10 cellular contexts compared by ENCODE assay signal in the genomic region with DNA sequence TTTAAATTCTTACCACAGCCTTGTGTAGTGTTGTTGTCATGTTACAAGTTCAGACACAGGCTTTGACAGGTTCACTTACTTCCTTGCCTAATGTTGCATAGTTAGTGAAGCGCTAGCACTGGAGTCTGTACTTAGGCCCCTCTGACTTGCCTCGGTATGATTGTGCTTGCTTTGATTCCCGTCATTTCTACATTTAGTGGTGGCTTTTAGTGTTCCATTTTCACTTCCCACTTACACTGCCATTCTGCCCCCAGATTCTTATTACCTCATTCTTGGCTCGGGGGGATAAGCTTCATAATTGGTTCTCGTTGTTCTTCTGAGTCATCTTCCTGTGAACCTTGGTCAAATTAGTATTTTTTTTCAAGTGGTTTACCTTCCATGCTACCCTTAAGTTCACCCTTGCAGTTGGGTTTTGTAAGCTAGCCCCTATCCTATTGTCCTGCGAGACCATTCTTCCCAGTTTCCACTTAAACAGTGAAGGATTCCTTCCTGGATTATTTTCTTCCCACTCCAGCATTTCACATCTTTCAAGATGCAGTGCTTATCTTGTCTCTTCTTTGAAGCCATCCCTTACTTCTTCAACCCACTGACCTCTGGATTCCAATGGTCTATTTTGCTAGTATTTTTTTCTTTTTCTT.
DNase-seq lines count a peak whose midpoint lies in the region; ATAC-seq and TF ChIP-seq lines count a peak whose summit lies in the region.
"Had no signal": no experiment of that assay in that cellular context is flagged by ENCODE, and none has a peak within 500 bp of the region (broad histone marks: within the 10 kb centered on the region; RNA-seq: fewer than 3 reads in every experiment).

No MANE protein-coding gene starts in this region.

- DNase-seq in activated T-cell treated with anti-CD3 and anti-CD28 coated beads for 24 hours (ENCODE audit: low read depth) (peak; percentile 33), NOMO-1 treated with dmso at 0.1 percent for 144 hours (lab: John Stamatoyannopoulos, UW; ENCODE audit: unreplicated experiment) (peak; percentile 84), cardiac fibroblast (ENCODE audit: low read depth in 2 of 2) (peak; percentile 47 to 72), NCI-H2171 (lab: John Stamatoyannopoulos, UW) (no peak), COR-L47 (lab: John Stamatoyannopoulos, UW) (no peak)
- DNase-seq in activated T-cell treated with anti-CD3 and anti-CD28 coated beads, Interleukin-2, amount 50 U/mL, for 1 hour, result no peak
- DNase-seq in stimulated activated CD4-positive, alpha-beta T cell treated with anti-CD3 and anti-CD28 coated beads, Interleukin-2, amount 100 ng/mL, for 48 hours, result peak; percentile 19 to 25
- DNase-seq: DND-41 had no signal

- H3K4me3 ChIP-seq in cardiac fibroblast (replicated peaks in 1 of 2; ENCODE audit: low read depth in 2 of 2, low read length in 2 of 2), result no peak overlapping the region
- H3K4me3 ChIP-seq: body of pancreas had no signal

- peak; percentile 93 for ATAC-seq in HG02759 (IDR thresholded peaks at IDR 0.05; ENCODE audit: unreplicated experiment)
- ATAC-seq: body of pancreas had no signal

- no peak for TF ChIP-seq CTCF in cardiac fibroblast (IDR thresholded peaks at IDR 0.05; ENCODE audit: low read depth, low read length)

Comparison
In these comparisons a context has a peak if more than half of its experiments do, and no peak if none do; other contexts are left out.
1. DNase-seq: peak in activated T-cell treated with anti-CD3 and anti-CD28 coated beads for 24 hours (single experiment), NOMO-1 treated with dmso at 0.1 percent for 144 hours (single experiment), cardiac fibroblast (2 of 2) and stimulated activated CD4-positive, alpha-beta T cell treated with anti-CD3 and anti-CD28 coated beads, Interleukin-2, amount 100 ng/mL, for 48 hours (2 of 2); none in activated T-cell treated with anti-CD3 and anti-CD28 coated beads, Interleukin-2, amount 50 U/mL, for 1 hour (single experiment), NCI-H2171 (single experiment) and COR-L47 (single experiment).